In the genomic region with DNA sequence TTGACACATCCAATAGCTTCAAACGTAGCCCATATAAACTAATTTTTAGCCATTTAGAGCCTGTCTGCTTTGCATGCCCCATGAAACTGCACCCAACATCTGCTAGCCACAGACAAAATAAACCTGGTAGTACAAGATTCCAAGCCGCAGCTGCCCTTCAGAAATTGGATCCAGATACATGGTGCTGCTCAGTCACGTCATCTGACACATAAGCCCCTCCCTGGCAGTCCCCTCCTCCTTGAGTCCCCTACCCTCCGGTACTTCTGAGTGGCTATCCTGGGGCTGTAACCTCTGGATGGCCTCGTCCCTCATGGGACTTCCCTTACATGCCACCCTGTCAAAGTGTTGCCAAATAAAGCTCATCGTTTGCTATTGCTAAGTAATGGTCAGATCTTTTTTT, we compare ENCODE assay signal across 22 cellular contexts. TPM values are rescaled to one million over a fixed set of nuclear protein-coding genes. Genes with fewer than 3 reads are reported as not detected.
A peak's percentile ranks its signal among the peaks of the same experiment; 100 is the strongest.
DNase-seq lines count a peak whose midpoint lies in the region; ATAC-seq, FAIRE-seq and TF ChIP-seq lines count a peak whose summit lies in the region.
"Had no signal": no experiment of that assay in that cellular context is flagged by ENCODE, and none has a peak within 500 bp of the region (broad histone marks: within the 10 kb centered on the region; RNA-seq: fewer than 3 reads in every experiment).

No MANE protein-coding gene starts in this region.

- no peaks in the 10 kb centered on the region for H3K36me3 Mint-ChIP-seq in endodermal cell (ENCODE audit: low read depth)
- peaks cover 12% of the 10 kb centered on the region for H3K36me3 Mint-ChIP-seq in osteocyte (ENCODE audit: unreplicated experiment)

- peaks cover 43% of the 10 kb centered on the region for H3K4me1 Mint-ChIP-seq in endodermal cell
- H3K4me1 Mint-ChIP-seq in osteocyte (ENCODE audit: unreplicated experiment) = peaks cover 24% of the 10 kb centered on the region

- peak overlapping the region; percentile 26 for H3K27ac Mint-ChIP-seq in endodermal cell
- H3K27ac Mint-ChIP-seq in osteocyte (ENCODE audit: unreplicated experiment) = no peak overlapping the region
- H3K27ac Mint-ChIP-seq: CD8-positive, alpha-beta memory T cell; HFFc6; IgD-negative memory B cell had no signal

- TF ChIP-seq RAD21 in HepG2 (CRISPR knock-in tag; IDR thresholded peaks at IDR 0.05) = no peak

- H3K9me2 ChIP-seq in hepatocyte (replicated peaks; ENCODE audit: insufficient read depth) = no peaks in the 10 kb centered on the region

- POLR2A ChIA-PET in HepG2 (lab: Yijun Ruan, JAX) = interaction anchor here (1.0 to 5.9 kb wide), 7 partner anchors 15 to 158 kb away, joined by 3 to 74 read pairs (median 12); a partner anchor contains a TSS

- intact Hi-C loops in HepG2 (cut with micrococcal nuclease; ENCODE audit: unreplicated experiment) = no loop called here

- BruUV-seq in HepG2 (replicated peaks; lab: Mats Ljungman, UMichigan) = no TSS peak

- ATAC-seq in HepG2 = no peak
- ATAC-seq: GM12878, Right ventricle myocardium inferior had no signal

- H3K4me3 ChIP-seq in endodermal cell (ENCODE audit: low read length) = no peak overlapping the region
- H3K4me3 ChIP-seq in HepG2 (replicated peaks in 1 of 3; ENCODE audit: insufficient read depth in 1 of 3, low read depth in 2 of 3, low read length in 3 of 3) = no peak overlapping the region
- no peak overlapping the region for H3K4me3 ChIP-seq in hepatocyte
- H3K4me3 ChIP-seq: GM12878 had no signal

- no peaks in the 10 kb centered on the region for H3K27me3 Mint-ChIP-seq in endodermal cell (ENCODE audit: insufficient read depth)
- H3K27me3 Mint-ChIP-seq in osteocyte (ENCODE audit: unreplicated experiment) = no peaks in the 10 kb centered on the region
- H3K27me3 Mint-ChIP-seq: IgD-negative memory B cell had no signal

- H3K4me1 ChIP-seq in endodermal cell (ENCODE audit: control insufficient read depth, insufficient read depth, low read length) (peaks cover 20% of the 10 kb centered on the region), HepG2 (ENCODE audit: insufficient read depth, low read length) (peaks cover 68% of the 10 kb centered on the region), hepatocyte (ENCODE audit: insufficient read depth) (peaks cover 13% of the 10 kb centered on the region)

- H3K9me3 ChIP-seq in endodermal cell (ENCODE audit: control insufficient read depth, low read length) = no peaks in the 10 kb centered on the region
- no peaks in the 10 kb centered on the region for H3K9me3 ChIP-seq in HepG2 (ENCODE audit: low read length)
- no peaks in the 10 kb centered on the region for H3K9me3 ChIP-seq in hepatocyte (ENCODE audit: low read depth)

- H3K9me3 Mint-ChIP-seq in endodermal cell (no peaks in the 10 kb centered on the region), osteocyte (ENCODE audit: unreplicated experiment) (no peaks in the 10 kb centered on the region)
- H3K9me3 Mint-ChIP-seq: HFFc6 had no signal

- H3K36me3 ChIP-seq in endodermal cell (ENCODE audit: control insufficient read depth, insufficient read depth, low read length) = no peaks in the 10 kb centered on the region
- H3K36me3 ChIP-seq in HepG2 (replicated peaks in 1 of 2; ENCODE audit: control insufficient read depth in 1 of 2, insufficient read depth in 2 of 2, low read length in 2 of 2) = no peaks in the 10 kb centered on the region
- H3K36me3 ChIP-seq in hepatocyte (replicated peaks; ENCODE audit: insufficient read depth, low read depth) = no peaks in the 10 kb centered on the region

- DNase-seq in EH (ENCODE audit: low read depth) (peak; percentile 14), endodermal cell (no peak), HepG2 (ENCODE audit: low spot score) (no peak), osteocyte (ENCODE audit: extremely low spot score, unreplicated experiment) (peak; percentile 46), DMS79 (lab: John Stamatoyannopoulos, UW) (no peak), HPDE6-E6E7 (ENCODE audit: extremely low spot score) (no peak), hepatocyte (ENCODE audit: low spot score) (no peak)
- DNase-seq: CD8-positive, alpha-beta memory T cell; H7; HFFc6; NCI-H1694; NCI-H2081; NCI-H2171; NCI-H345; NCI-H524; NCI-H774 had no signal

- 90 to 96% methylated on average over 5 to 6 of the region's 6 CpGs for WGBS in endodermal cell (ENCODE audit: insufficient coverage in 1 of 2, insufficient read length in 1 of 2), 2 experiments
- WGBS in HepG2 (ENCODE audit: low lambda C conversion rate) = 97% methylated on average over 6 of the region's 6 CpGs
- WGBS in hepatocyte (ENCODE audit: low lambda C conversion rate, missing lambda C conversion rate) = 74% methylated on average over 6 of the region's 6 CpGs

- H3K4me2 ChIP-seq in HepG2 (ENCODE audit: low read depth, low read length) (no peak overlapping the region), hepatocyte (no peak overlapping the region)

- TF ChIP-seq CTCF in endodermal cell (conservative IDR thresholded peaks at IDR 0.05) = no peak
- no peak for TF ChIP-seq CTCF in HepG2 (CRISPR knock-in tag; IDR thresholded peaks at IDR 0.05)
- no peak for TF ChIP-seq CTCF in osteocyte (IDR thresholded peaks at IDR 0.05)
- TF ChIP-seq CTCF in hepatocyte (IDR thresholded peaks at IDR 0.05; ENCODE audit: poor library complexity) = no peak

- CTCF ChIA-PET in HepG2 (lab: Yijun Ruan, JAX; ENCODE audit: low intra/inter-chr PET ratio, low total read pairs) = interaction anchor here (2.3 kb wide), 1 partner anchor 97 kb away, joined by 18 read pairs; no protein-coding TSS in a partner anchor

- H3K27ac ChIP-seq in endodermal cell (ENCODE audit: low read depth, low read length) (no peak overlapping the region), HepG2 (ENCODE audit: extremely low read length, insufficient read depth, low read length) (no peak overlapping the region), hepatocyte (no peak overlapping the region)
- H3K27ac ChIP-seq: C4-2B had no signal

- H2AFZ ChIP-seq in HepG2 (ENCODE audit: low read length) = no peak overlapping the region
- no peak overlapping the region for H2AFZ ChIP-seq in hepatocyte

- no peaks in the 10 kb centered on the region for H4K20me1 ChIP-seq in HepG2 (ENCODE audit: insufficient read depth, low read length)
- no peaks in the 10 kb centered on the region for H4K20me1 ChIP-seq in hepatocyte (ENCODE audit: insufficient read depth, poor library complexity, severe bottlenecking)

- H3K9ac ChIP-seq in endodermal cell (ENCODE audit: extremely low read depth, low read length, poor library complexity, severe bottlenecking) = no peak overlapping the region
- no peak overlapping the region for H3K9ac ChIP-seq in HepG2 (ENCODE audit: insufficient read depth, low read depth, low read length)

- H3K4me3 Mint-ChIP-seq in endodermal cell = no peak overlapping the region
- no peak overlapping the region for H3K4me3 Mint-ChIP-seq in osteocyte (ENCODE audit: unreplicated experiment)
- H3K4me3 Mint-ChIP-seq: CD8-positive, alpha-beta memory T cell; HFFc6; IgD-negative memory B cell had no signal

- no peak for TF ChIP-seq POLR2A in HepG2 (IDR thresholded peaks at IDR 0.05; ENCODE audit: insufficient read depth in 1 of 2, low read depth in 2 of 2, low read length in 2 of 2)

- H3K27me3 ChIP-seq in endodermal cell (ENCODE audit: control insufficient read depth, insufficient read depth, low read length, poor library complexity, severe bottlenecking) (no peaks in the 10 kb centered on the region), HepG2 (ENCODE audit: control insufficient read depth in 1 of 2, insufficient read depth in 2 of 2, low read length in 2 of 2) (no peaks in the 10 kb centered on the region), hepatocyte (no peaks in the 10 kb centered on the region)

- no peak for FAIRE-seq in HepG2 (lab: Jason Lieb, UNC)
- FAIRE-seq: GM12878 had no signal

- in situ Hi-C loops in HepG2 (cut with HindIII; ENCODE audit: extremely low pct_ligation_motif_present, low pct_unique_long_range_greater_than_20kb) = loop anchor here (5.0 kb wide), 1 partner anchor 125 kb away; no protein-coding TSS in a partner anchor

- TF ChIP-seq EP300 in HepG2 (IDR thresholded peaks at IDR 0.05; ENCODE audit: low read depth in 2 of 2, low read length in 2 of 2) (no peak), HepG2 (CRISPR knock-in tag; IDR thresholded peaks at IDR 0.05; ENCODE audit: borderline replicate concordance) (no peak)

- H3K79me2 ChIP-seq in HepG2 (ENCODE audit: insufficient read depth, low read length) (peaks cover 12% of the 10 kb centered on the region), hepatocyte (no peaks in the 10 kb centered on the region)

TF ChIP-seq in HepG2, 621 proteins besides CTCF, POLR2A, EP300 and RAD21 (continues in another document):
- TF ChIP-seq NFKB2 (CRISPR knock-in tag; IDR thresholded peaks at IDR 0.05; ENCODE audit: borderline replicate concordance) (0 out of 2 replicates have a peak, but pooled peaks have one; percentile 30), ATF7-NPFF (CRISPR knock-in tag; IDR thresholded peaks at IDR 0.05; ENCODE audit: low read depth) (no peak)

RNA-seq across cellular contexts. Expression of a gene that starts 33.8 kb away (rescaled TPM):
- total RNA-seq in endodermal cell (under 1 TPM; 0.46 to 0.51 TPM), HepG2 (2016; rRNA removed; fragmentation: Illumina TruSeq; extraction: Trizol) (52.1 and 134 TPM in 2 replicates), osteocyte (1.6 and 2.5 TPM in 2 replicates), hepatocyte (42.6 and 62.3 TPM in 2 replicates)
- polyA plus RNA-seq in endodermal cell (2013, experiment 1 of 2) = 1.0 TPM
- polyA plus RNA-seq in endodermal cell (2013, experiment 2 of 2) = 0.66 TPM
- total RNA-seq in HepG2 (2016; cell fraction: cytosol; rRNA removed; fragmentation: Illumina TruSeq; extraction: Trizol; ENCODE audit: low read depth) = 19.2 and 23.2 TPM in 2 replicates
- total RNA-seq in HepG2 (2016; cell fraction: insoluble cytoplasmic fraction; rRNA removed; fragmentation: Illumina TruSeq; extraction: Trizol) = 49.9 and 134 TPM in 2 replicates
- total RNA-seq in HepG2 (2016; cell fraction: membrane; rRNA removed; fragmentation: Illumina TruSeq; extraction: Trizol) = 37.4 and 38.6 TPM in 2 replicates
- total RNA-seq in HepG2 (2016; cell fraction: nucleus; rRNA removed; fragmentation: Illumina TruSeq; extraction: Trizol) = 166 and 178 TPM in 2 replicates
- polyA plus RNA-seq in HepG2 (2011; rRNA removed) (185 and 266 TPM in 2 replicates), hepatocyte (48.9 and 70.2 TPM in 2 replicates)
- polyA plus RNA-seq in HepG2 (2011; cell fraction: cytosol; rRNA removed) = 113 and 166 TPM in 2 replicates
- 1,267 and 1,304 TPM in 2 replicates for polyA plus RNA-seq in HepG2 (2011; cell fraction: nucleus; rRNA removed)
- polyA plus RNA-seq in HepG2 (2012) = 232 and 321 TPM in 2 replicates
- polyA plus RNA-seq in HepG2 (2016; cell fraction: cytosol; fragmentation: Illumina TruSeq; extraction: Trizol; ENCODE audit: low read depth) = 17.2 and 19.9 TPM in 2 replicates
- polyA plus RNA-seq in HepG2 (2016; cell fraction: insoluble cytoplasmic fraction; fragmentation: Illumina TruSeq; extraction: Trizol; ENCODE audit: low read depth) = 48.9 and 49.8 TPM in 2 replicates
- polyA plus RNA-seq in HepG2 (2016; cell fraction: membrane; fragmentation: Illumina TruSeq; extraction: Trizol; ENCODE audit: low read depth) = 22.9 and 24.9 TPM in 2 replicates
- 354 and 380 TPM in 2 replicates for polyA plus RNA-seq in HepG2 (2016; cell fraction: nucleus; fragmentation: Illumina TruSeq; extraction: Trizol; ENCODE audit: insufficient read depth, low read depth)
- polyA minus RNA-seq in HepG2 (2011; rRNA and poly(A)+ RNA removed; ENCODE audit: low replicate concordance) = 241 TPM in 1 of 2 replicates, not detected in the other
- polyA minus RNA-seq in HepG2 (2011; cell fraction: cytosol; rRNA and poly(A)+ RNA removed) = 64.7 and 65.5 TPM in 2 replicates
- polyA minus RNA-seq in HepG2 (2011; cell fraction: nucleus; rRNA and poly(A)+ RNA removed) = 172 and 188 TPM in 2 replicates
- total RNA-seq: GM12878, HFFc6, HT1080, Right ventricle myocardium inferior, SK-MEL-5 had no signal
- polyA plus RNA-seq: CD8-positive, alpha-beta memory T cell; GM12878; IgD-negative memory B cell had no signal

Comparison
In these comparisons a context has a peak if more than half of its experiments do, and no peak if none do; other contexts are left out.
1. DNase-seq: peak in EH (single experiment) and osteocyte (single experiment); none in endodermal cell (single experiment), HepG2 (single experiment), DMS79 (single experiment), HPDE6-E6E7 (single experiment) and hepatocyte (single experiment).